In genomic region chr2:62539892-62540785, GRCh38 we compare ENCODE assay signal across 1 cellular context.
A peak's percentile ranks its signal among the peaks of the same experiment; 100 is the strongest.
TF ChIP-seq lines count a peak whose summit lies in the region.

No MANE protein-coding gene starts in this region.

TF ChIP-seq in HepG2, 621 proteins besides CTCF, POLR2A, EP300 and RAD21 (continued from another document and continues in another):
- TF ChIP-seq ZGPAT (CRISPR knock-in tag; IDR thresholded peaks at IDR 0.05) (peak; percentile 72), ZNF703 (CRISPR knock-in tag; IDR thresholded peaks at IDR 0.05; ENCODE audit: borderline replicate concordance) (no peak), ZNF256 (CRISPR knock-in tag; conservative IDR thresholded peaks at IDR 0.05) (no peak), ZNF274 (CRISPR knock-in tag; IDR thresholded peaks at IDR 0.05) (no peak), MIER2 (CRISPR knock-in tag; IDR thresholded peaks at IDR 0.05) (peak; percentile 37; the same call in 1 of the 2 replicates), SNRNP70 (IDR thresholded peaks at IDR 0.05; ENCODE audit: low read depth, low read length) (no peak), JUNB (CRISPR knock-in tag; IDR thresholded peaks at IDR 0.05; ENCODE audit: borderline replicate concordance) (no peak), POLR2AphosphoS5 (IDR thresholded peaks at IDR 0.05; ENCODE audit: low read depth, low read length) (peak; percentile 82), KLF6 (CRISPR knock-in tag; IDR thresholded peaks at IDR 0.05) (no peak), NFRKB (IDR thresholded peaks at IDR 0.05) (no peak), KDM3A (CRISPR knock-in tag; IDR thresholded peaks at IDR 0.05; ENCODE audit: low read depth) (0 out of 2 replicates have a peak, but pooled peaks have one; percentile 58), ELF4 (CRISPR knock-in tag; IDR thresholded peaks at IDR 0.05; ENCODE audit: borderline replicate concordance) (0 out of 2 replicates have a peak, but pooled peaks have one; percentile 75), NFAT5 (CRISPR knock-in tag; IDR thresholded peaks at IDR 0.05) (no peak), RERE (CRISPR knock-in tag; IDR thresholded peaks at IDR 0.05; ENCODE audit: low read depth) (peak; percentile 70; the same call in 1 of the 2 replicates), ZNF263 (CRISPR knock-in tag; IDR thresholded peaks at IDR 0.05) (no peak), JDP2 (CRISPR knock-in tag; IDR thresholded peaks at IDR 0.05; ENCODE audit: borderline replicate concordance) (no peak), AGO2 (optimal IDR thresholded peaks at IDR 0.05; ENCODE audit: low read depth, low read length) (no peak), ZNF709 (CRISPR knock-in tag; IDR thresholded peaks at IDR 0.05) (no peak), ZNF431 (CRISPR knock-in tag; IDR thresholded peaks at IDR 0.05; ENCODE audit: borderline replicate concordance, low read depth) (no peak; the same call in 1 of the 2 replicates), NR2F1 (CRISPR knock-in tag; IDR thresholded peaks at IDR 0.05) (no peak), PHF20 (CRISPR knock-in tag; IDR thresholded peaks at IDR 0.05) (no peak), ZNF788 (CRISPR knock-in tag; IDR thresholded peaks at IDR 0.05; ENCODE audit: borderline replicate concordance) (peak; percentile 23; the same call in 1 of the 2 replicates), PBX2 (CRISPR knock-in tag; IDR thresholded peaks at IDR 0.05) (no peak), ZSCAN22 (CRISPR knock-in tag; IDR thresholded peaks at IDR 0.05) (no peak), RBAK (CRISPR knock-in tag; IDR thresholded peaks at IDR 0.05) (no peak), ZNF850 (CRISPR knock-in tag; conservative IDR thresholded peaks at IDR 0.05) (no peak), PTBP1 (IDR thresholded peaks at IDR 0.05; ENCODE audit: low read depth, low read length, poor library complexity, severe bottlenecking) (no peak), ZXDC (CRISPR knock-in tag; IDR thresholded peaks at IDR 0.05) (no peak), TGIF2 (CRISPR knock-in tag; IDR thresholded peaks at IDR 0.05) (no peak), ZFP1 (CRISPR knock-in tag; IDR thresholded peaks at IDR 0.05) (peak; percentile 53; the same call in 1 of the 2 replicates), MIXL1 (CRISPR knock-in tag; IDR thresholded peaks at IDR 0.05) (peak; percentile 92), KLF9 (CRISPR knock-in tag; IDR thresholded peaks at IDR 0.05; ENCODE audit: low read depth) (no peak), FOXP4 (CRISPR knock-in tag; IDR thresholded peaks at IDR 0.05) (peak; percentile 81), PAXIP1 (CRISPR knock-in tag; conservative IDR thresholded peaks at IDR 0.05) (peak; percentile 96), RARG (CRISPR knock-in tag; IDR thresholded peaks at IDR 0.05; ENCODE audit: low read depth) (0 out of 2 replicates have a peak, but pooled peaks have one; percentile 69), TRIM22 (IDR thresholded peaks at IDR 0.05) (no peak), ZSCAN29 (CRISPR knock-in tag; conservative IDR thresholded peaks at IDR 0.05) (peak; percentile 85)
